In genomic region chr9:117616436-117616835, GRCh38 we compare ENCODE assay signal across 18 cellular contexts.
DNase-seq lines count a peak whose midpoint lies in the region; ATAC-seq and TF ChIP-seq lines count a peak whose summit lies in the region.
"Had no signal": no experiment of that assay in that cellular context is flagged by ENCODE, and none has a peak within 500 bp of the region (broad histone marks: within the 10 kb centered on the region; RNA-seq: fewer than 3 reads in every experiment).

No MANE protein-coding gene starts in this region.

- H3K4me1 Mint-ChIP-seq in nephron progenitor cell, result no peaks in the 10 kb centered on the region
- H3K4me1 Mint-ChIP-seq: activated naive CD8-positive, alpha-beta T cell treated with anti-CD3 and anti-CD28 coated beads, Interleukin-2, amount 10 ng/mL, durations not matched to agents 7 days and 5 days had no signal

- dilution Hi-C loops in mammary epithelial cell (cut with HindIII; ENCODE audit: low sequenced_read_pairs), result no loop called here

- peaks cover 11% of the 10 kb centered on the region for H3K27me3 Mint-ChIP-seq in nephron progenitor cell (ENCODE audit: low read depth, poor library complexity)
- H3K27me3 Mint-ChIP-seq: activated naive CD8-positive, alpha-beta T cell treated with anti-CD3 and anti-CD28 coated beads, Interleukin-2, amount 10 ng/mL, durations not matched to agents 7 days and 5 days had no signal

- no peak overlapping the region for H3K27ac Mint-ChIP-seq in nephron progenitor cell
- H3K27ac Mint-ChIP-seq: activated naive CD8-positive, alpha-beta T cell treated with anti-CD3 and anti-CD28 coated beads, Interleukin-2, amount 10 ng/mL, durations not matched to agents 7 days and 5 days; T-helper 2 cell treated with Interferon-gamma antibody and Interleukin-4, amounts not matched to agents 5 μg/mL and 100 μg/mL, for 36 hours had no signal

- H3K9me3 ChIP-seq in neural cell (ENCODE audit: low read length) (no peaks in the 10 kb centered on the region), mammary epithelial cell (replicated peaks; ENCODE audit: insufficient read depth, low read length) (no peaks in the 10 kb centered on the region), left lung (no peaks in the 10 kb centered on the region)
- H3K9me3 ChIP-seq: BLaER1, body of pancreas, colonic mucosa, neutrophil, SJSA1 had no signal

- H3K36me3 ChIP-seq in neural cell (ENCODE audit: insufficient read depth, low read length) (no peaks in the 10 kb centered on the region), mammary epithelial cell (ENCODE audit: insufficient read depth, low read length) (no peaks in the 10 kb centered on the region), left lung (no peaks in the 10 kb centered on the region)
- H3K36me3 ChIP-seq: BLaER1, colonic mucosa, neutrophil, SJSA1 had no signal

- H3K9me3 Mint-ChIP-seq in nephron progenitor cell, result peaks cover 7% of the 10 kb centered on the region
- H3K9me3 Mint-ChIP-seq: activated naive CD8-positive, alpha-beta T cell treated with anti-CD3 and anti-CD28 coated beads, Interleukin-2, amount 10 ng/mL, durations not matched to agents 7 days and 5 days; T-helper 2 cell treated with Interferon-gamma antibody and Interleukin-4, amounts not matched to agents 5 μg/mL and 100 μg/mL, for 36 hours had no signal

- H3K9ac ChIP-seq in neural cell (ENCODE audit: low read length) (no peak overlapping the region), mammary epithelial cell (ENCODE audit: insufficient read depth, low read length) (no peak overlapping the region)
- H3K9ac ChIP-seq: BLaER1 had no signal

- H3K79me2 ChIP-seq in neural cell (replicated peaks; ENCODE audit: insufficient read depth, low read length) (no peaks in the 10 kb centered on the region), mammary epithelial cell (ENCODE audit: insufficient read depth, low read length) (no peaks in the 10 kb centered on the region)

- intact Hi-C loops in mammary epithelial cell (cut with micrococcal nuclease), result no loop called here
- intact Hi-C loops in left lung (cut with DNase I), result no loop called here

- H3F3A ChIP-seq in neural cell (ENCODE audit: insufficient read depth, low read length, poor library complexity, severe bottlenecking), result no peaks in the 10 kb centered on the region

- TF ChIP-seq RAD21 in neural cell (conservative IDR thresholded peaks at IDR 0.05), result peak; percentile 16

- H3K27me3 ChIP-seq in neural cell (ENCODE audit: insufficient read depth, low read depth, low read length), result no peaks in the 10 kb centered on the region
- H3K27me3 ChIP-seq in mammary epithelial cell (ENCODE audit: insufficient read depth, low read length), result no peaks in the 10 kb centered on the region
- no peaks in the 10 kb centered on the region for H3K27me3 ChIP-seq in left lung
- H3K27me3 ChIP-seq: BLaER1, body of pancreas, colonic mucosa, SJSA1 had no signal

- ATAC-seq in left lung, result no peak
- ATAC-seq: body of pancreas; HepG2; stimulated activated naive CD8-positive, alpha-beta T cell treated with anti-CD3 and anti-CD28 coated beads, Interleukin-15, Interleukin-2, amounts not matched to agents 100 U/mL and 50 U/mL, for 24 hours had no signal

- DNase-seq in NCI-H2081 (lab: John Stamatoyannopoulos, UW) (peak; percentile 48 to 66), NCI-H2081 treated with DMSO at 0.1 percent for 48 hours (lab: John Stamatoyannopoulos, UW) (no peak), NCI-H2029 (lab: John Stamatoyannopoulos, UW) (peak; percentile 61), NCI-H774 (lab: John Stamatoyannopoulos, UW) (peak; percentile 80), nephron progenitor cell (no peak), mammary epithelial cell (no peak), left lung (no peak)
- DNase-seq: activated naive CD8-positive, alpha-beta T cell treated with anti-CD3 and anti-CD28 coated beads, Interleukin-2, amount 10 ng/mL, durations not matched to agents 7 days and 5 days; colonic mucosa; NCI-H526; stimulated activated naive CD8-positive, alpha-beta T cell treated with anti-CD3 and anti-CD28 coated beads, Interleukin-15, Interleukin-2, amounts not matched to agents 100 U/mL and 50 U/mL, for 24 hours had no signal

- in situ Hi-C loops in mammary epithelial cell (cut with MboI; ENCODE audit: low sequenced_read_pairs in 2 of 2), result no loop called here

- H3K4me1 ChIP-seq in mammary epithelial cell (ENCODE audit: insufficient read depth, low read length) (no peaks in the 10 kb centered on the region), left lung (no peaks in the 10 kb centered on the region)
- H3K4me1 ChIP-seq: BLaER1, body of pancreas, colonic mucosa, SJSA1 had no signal

- H3K4me3 Mint-ChIP-seq in nephron progenitor cell, result no peak overlapping the region
- H3K4me3 Mint-ChIP-seq: activated naive CD8-positive, alpha-beta T cell treated with anti-CD3 and anti-CD28 coated beads, Interleukin-2, amount 10 ng/mL, durations not matched to agents 7 days and 5 days; T-helper 2 cell treated with Interferon-gamma antibody and Interleukin-4, amounts not matched to agents 5 μg/mL and 100 μg/mL, for 36 hours had no signal

- no TSS peak for BruUV-seq in mammary epithelial cell (replicated peaks; lab: Mats Ljungman, UMichigan)

- no peak overlapping the region for H2AFZ ChIP-seq in neural cell (ENCODE audit: low read depth, low read length)
- no peak overlapping the region for H2AFZ ChIP-seq in mammary epithelial cell (ENCODE audit: low read depth, low read length)

- no peaks in the 10 kb centered on the region for H3K36me3 Mint-ChIP-seq in nephron progenitor cell (ENCODE audit: low read depth)
- H3K36me3 Mint-ChIP-seq: activated naive CD8-positive, alpha-beta T cell treated with anti-CD3 and anti-CD28 coated beads, Interleukin-2, amount 10 ng/mL, durations not matched to agents 7 days and 5 days had no signal

- H3K4me2 ChIP-seq in neural cell (ENCODE audit: low read length) (no peak overlapping the region), mammary epithelial cell (ENCODE audit: insufficient read depth, low read depth, low read length) (no peak overlapping the region)
- H3K4me2 ChIP-seq: BLaER1 had no signal

- peak overlapping the region; percentile 11 for H3K4me3 ChIP-seq in neural cell (ENCODE audit: low read length)
- H3K4me3 ChIP-seq in mammary epithelial cell (replicated peaks in 1 of 3; ENCODE audit: insufficient read depth in 1 of 3, low read depth in 2 of 3, low read length in 3 of 3), result no peak overlapping the region
- no peak overlapping the region for H3K4me3 ChIP-seq in left lung
- H3K4me3 ChIP-seq: BLaER1, body of pancreas, colonic mucosa, SJSA1 had no signal

- H3K9me2 ChIP-seq in neural cell (ENCODE audit: insufficient read depth, low read length), result no peaks in the 10 kb centered on the region

- TF ChIP-seq CTCF in neural cell (IDR thresholded peaks at IDR 0.05; ENCODE audit: poor library complexity, severe bottlenecking) (no peak), nephron progenitor cell (IDR thresholded peaks at IDR 0.05) (no peak), mammary epithelial cell (conservative IDR thresholded peaks at IDR 0.05 in 1 of 2, IDR thresholded peaks at IDR 0.05 in 1 of 2; ENCODE audit: extremely low read depth in 1 of 2, insufficient read depth in 1 of 2, low read depth in 1 of 2, low read length in 2 of 2) (no peak), left lung (IDR thresholded peaks at IDR 0.05) (no peak)

- WGBS in mammary epithelial cell (ENCODE audit: low coverage, missing lambda C conversion rate), result 36% methylated on average over 3 of the region's 3 CpGs

- TF ChIP-seq EP300 in neural cell (conservative IDR thresholded peaks at IDR 0.05; ENCODE audit: poor library complexity, severe bottlenecking), result peak; percentile 43

- CTCF ChIA-PET in mammary epithelial cell (lab: Charles Lee; ENCODE audit: low non-redundant PET), result no interaction called here

- peak overlapping the region; percentile 18 for H3K27ac ChIP-seq in neural cell (ENCODE audit: low read length)
- H3K27ac ChIP-seq in mammary epithelial cell (ENCODE audit: insufficient read depth, low read depth, low read length), result no peak overlapping the region
- H3K27ac ChIP-seq in left lung, result no peak overlapping the region
- H3K27ac ChIP-seq: BLaER1, body of pancreas, colonic mucosa, neutrophil, SJSA1 had no signal

- H4K20me1 ChIP-seq in neural cell (ENCODE audit: insufficient read depth) (no peaks in the 10 kb centered on the region), mammary epithelial cell (ENCODE audit: insufficient read depth, low read length) (no peaks in the 10 kb centered on the region)
- H4K20me1 ChIP-seq: BLaER1 had no signal

TF ChIP-seq in neural cell, 6 proteins besides CTCF, POLR2A, EP300 and RAD21:
- TF ChIP-seq EZH2 (IDR thresholded peaks at IDR 0.05; ENCODE audit: borderline replicate concordance, insufficient read depth, low read length, poor library complexity, severe bottlenecking), result no peak
- no peak for TF ChIP-seq POLR2AphosphoS5 (IDR thresholded peaks at IDR 0.05)
- TF ChIP-seq SMC3 (conservative IDR thresholded peaks at IDR 0.05; ENCODE audit: poor library complexity), result no peak
- TF ChIP-seq REST (IDR thresholded peaks at IDR 0.05; ENCODE audit: borderline replicate concordance), result no peak
- TF ChIP-seq MXI1 (conservative IDR thresholded peaks at IDR 0.05; ENCODE audit: poor library complexity, severe bottlenecking), result no peak
- no peak for TF ChIP-seq TAF1 (IDR thresholded peaks at IDR 0.05; ENCODE audit: low read depth)

Comparison
In these comparisons a context has a peak if more than half of its experiments do, and no peak if none do; other contexts are left out.
1. DNase-seq: peak in NCI-H2081 (2 of 2), NCI-H2029 (single experiment) and NCI-H774 (single experiment); none in NCI-H2081 treated with DMSO at 0.1 percent for 48 hours (single experiment), nephron progenitor cell (single experiment), mammary epithelial cell (single experiment) and left lung (0 of 2).